In the genomic region with DNA sequence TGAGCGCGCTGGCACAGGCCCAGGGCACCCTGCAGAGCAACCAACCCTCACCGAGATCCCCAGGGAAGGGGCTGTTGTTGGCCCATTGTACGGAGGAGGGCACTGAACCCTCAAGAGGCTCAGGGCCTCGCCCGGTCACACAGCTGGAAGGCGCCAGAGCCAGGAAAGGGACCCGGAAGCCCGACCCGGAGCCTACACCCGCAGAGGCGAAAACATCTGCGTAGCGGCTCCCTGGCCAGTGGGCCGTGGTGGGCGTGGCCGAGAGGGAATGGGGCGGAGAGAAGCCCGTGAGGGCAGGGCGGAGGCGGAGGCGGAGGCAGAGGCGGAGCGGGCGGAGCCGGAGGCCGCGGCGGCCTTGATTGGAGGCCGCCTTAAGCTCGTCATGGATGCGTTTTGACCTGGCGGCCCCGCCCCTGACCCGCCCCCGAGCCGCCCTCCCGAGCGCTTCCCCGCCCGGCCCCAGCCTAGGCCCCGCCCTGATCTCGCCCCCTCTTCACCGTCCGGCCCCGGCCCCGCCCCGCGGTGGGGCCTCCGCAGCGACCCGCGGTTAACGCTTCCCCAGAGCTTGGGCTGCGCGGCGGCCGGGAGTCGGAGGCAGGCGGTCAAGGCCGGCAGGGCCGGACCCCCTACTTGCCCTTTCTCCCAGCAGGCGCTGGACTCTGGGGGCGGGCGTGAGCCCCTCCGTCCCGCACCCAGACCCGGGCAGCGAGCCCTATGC, we compare ENCODE assay signal across 1 cellular context.
TF ChIP-seq lines count a peak whose summit lies in the region.

No MANE protein-coding gene starts in this region.

TF ChIP-seq in K562, 482 proteins besides CTCF, POLR2A, EP300 and RAD21 (continued from another document and continues in another):
- TF ChIP-seq ZBTB8A (IDR thresholded peaks at IDR 0.05; ENCODE audit: partially characterized antibody) (no peak), ZNF431 (CRISPR knock-in tag; IDR thresholded peaks at IDR 0.05) (no peak), XRCC4 (IDR thresholded peaks at IDR 0.05; ENCODE audit: extremely low read depth, insufficient read depth, insufficient read length) (no peak), ADNP (tag; IDR thresholded peaks at IDR 0.05) (no peak), ZNF583 (CRISPR knock-in tag; IDR thresholded peaks at IDR 0.05) (no peak; the same call in 1 of the 2 replicates), SRSF9 (IDR thresholded peaks at IDR 0.05; ENCODE audit: borderline replicate concordance, low read depth, low read length) (no peak), CREM (IDR thresholded peaks at IDR 0.05; ENCODE audit: low read depth) (peak; percentile 71), ZNF436 (CRISPR knock-in tag; IDR thresholded peaks at IDR 0.05) (no peak), KDM1A (IDR thresholded peaks at IDR 0.05) (no peak), CHCHD3 (CRISPR knock-in tag; IDR thresholded peaks at IDR 0.05) (0 out of 2 replicates have a peak, but pooled peaks have one; percentile 76), NFIC (IDR thresholded peaks at IDR 0.05) (peak; percentile 57), ZNF77 (CRISPR knock-in tag; IDR thresholded peaks at IDR 0.05) (no peak), NFE2 (IDR thresholded peaks at IDR 0.05; ENCODE audit: low read depth) (no peak), ZNF584 (CRISPR knock-in tag; IDR thresholded peaks at IDR 0.05; ENCODE audit: low read depth) (no peak), RFX1 (IDR thresholded peaks at IDR 0.05) (no peak), SIN3A (IDR thresholded peaks at IDR 0.05; ENCODE audit: borderline replicate concordance in 2 of 2, control insufficient read depth in 1 of 2, low read depth in 2 of 2, low read length in 2 of 2) (peak in 1 of 2 experiments; percentile 22; a peak in 1 of 4 replicates), YBX1 (IDR thresholded peaks at IDR 0.05) (no peak), HNRNPUL1 (IDR thresholded peaks at IDR 0.05; ENCODE audit: low read length) (no peak), FOSL1 (tag; conservative IDR thresholded peaks at IDR 0.05) (no peak), ZNF507 (tag; conservative IDR thresholded peaks at IDR 0.05) (no peak), ZFPM2 (CRISPR knock-in tag; IDR thresholded peaks at IDR 0.05) (no peak), CXXC5 (CRISPR knock-in tag; IDR thresholded peaks at IDR 0.05) (peak; percentile 72), HSF4 (CRISPR knock-in tag; IDR thresholded peaks at IDR 0.05; ENCODE audit: borderline replicate concordance) (no peak), ZNF12 (CRISPR knock-in tag; IDR thresholded peaks at IDR 0.05) (no peak), ZNF668 (CRISPR knock-in tag; IDR thresholded peaks at IDR 0.05) (no peak), MAFG (tag; conservative IDR thresholded peaks at IDR 0.05) (no peak), CBFA2T2 (conservative IDR thresholded peaks at IDR 0.05) (no peak), ZNF75A (CRISPR knock-in tag; IDR thresholded peaks at IDR 0.05) (no peak), DMBX1 (CRISPR knock-in tag; IDR thresholded peaks at IDR 0.05; ENCODE audit: borderline replicate concordance) (0 out of 2 replicates have a peak, but pooled peaks have one; percentile 56), SNRNP70 (optimal IDR thresholded peaks at IDR 0.05; ENCODE audit: low read depth, low read length) (no peak), SUPT5H (IDR thresholded peaks at IDR 0.05) (peak; percentile 92), SMARCB1 (IDR thresholded peaks at IDR 0.05; ENCODE audit: insufficient read length, low read depth) (no peak), PHF8 (IDR thresholded peaks at IDR 0.05; ENCODE audit: borderline replicate concordance, low read length) (peak; percentile 77), SAFB2 (IDR thresholded peaks at IDR 0.05; ENCODE audit: borderline replicate concordance, low read depth, low read length, severe bottlenecking) (no peak), NR2C2 (CRISPR knock-in tag; IDR thresholded peaks at IDR 0.05) (no peak), NR2C2 (tag; IDR thresholded peaks at IDR 0.05) (peak; percentile 37; the same call in 1 of the 2 replicates), SP2 (IDR thresholded peaks at IDR 0.05; ENCODE audit: extremely low read depth, low read depth, low read length, poor library complexity, severe bottlenecking) (peak; percentile 21)
- TF ChIP-seq, protein P1, sequence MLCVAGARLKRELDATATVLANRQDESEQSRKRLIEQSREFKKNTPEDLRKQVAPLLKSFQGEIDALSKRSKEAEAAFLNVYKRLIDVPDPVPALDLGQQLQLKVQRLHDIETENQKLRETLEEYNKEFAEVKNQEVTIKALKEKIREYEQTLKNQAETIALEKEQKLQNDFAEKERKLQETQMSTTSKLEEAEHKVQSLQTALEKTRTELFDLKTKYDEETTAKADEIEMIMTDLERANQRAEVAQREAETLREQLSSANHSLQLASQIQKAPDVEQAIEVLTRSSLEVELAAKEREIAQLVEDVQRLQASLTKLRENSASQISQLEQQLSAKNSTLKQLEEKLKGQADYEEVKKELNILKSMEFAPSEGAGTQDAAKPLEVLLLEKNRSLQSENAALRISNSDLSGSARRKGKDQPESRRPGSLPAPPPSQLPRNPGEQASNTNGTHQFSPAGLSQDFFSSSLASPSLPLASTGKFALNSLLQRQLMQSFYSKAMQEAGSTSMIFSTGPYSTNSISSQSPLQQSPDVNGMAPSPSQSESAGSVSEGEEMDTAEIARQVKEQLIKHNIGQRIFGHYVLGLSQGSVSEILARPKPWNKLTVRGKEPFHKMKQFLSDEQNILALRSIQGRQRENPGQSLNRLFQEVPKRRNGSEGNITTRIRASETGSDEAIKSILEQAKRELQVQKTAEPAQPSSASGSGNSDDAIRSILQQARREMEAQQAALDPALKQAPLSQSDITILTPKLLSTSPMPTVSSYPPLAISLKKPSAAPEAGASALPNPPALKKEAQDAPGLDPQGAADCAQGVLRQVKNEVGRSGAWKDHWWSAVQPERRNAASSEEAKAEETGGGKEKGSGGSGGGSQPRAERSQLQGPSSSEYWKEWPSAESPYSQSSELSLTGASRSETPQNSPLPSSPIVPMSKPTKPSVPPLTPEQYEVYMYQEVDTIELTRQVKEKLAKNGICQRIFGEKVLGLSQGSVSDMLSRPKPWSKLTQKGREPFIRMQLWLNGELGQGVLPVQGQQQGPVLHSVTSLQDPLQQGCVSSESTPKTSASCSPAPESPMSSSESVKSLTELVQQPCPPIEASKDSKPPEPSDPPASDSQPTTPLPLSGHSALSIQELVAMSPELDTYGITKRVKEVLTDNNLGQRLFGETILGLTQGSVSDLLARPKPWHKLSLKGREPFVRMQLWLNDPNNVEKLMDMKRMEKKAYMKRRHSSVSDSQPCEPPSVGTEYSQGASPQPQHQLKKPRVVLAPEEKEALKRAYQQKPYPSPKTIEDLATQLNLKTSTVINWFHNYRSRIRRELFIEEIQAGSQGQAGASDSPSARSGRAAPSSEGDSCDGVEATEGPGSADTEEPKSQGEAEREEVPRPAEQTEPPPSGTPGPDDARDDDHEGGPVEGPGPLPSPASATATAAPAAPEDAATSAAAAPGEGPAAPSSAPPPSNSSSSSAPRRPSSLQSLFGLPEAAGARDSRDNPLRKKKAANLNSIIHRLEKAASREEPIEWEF (CRISPR knock-in tag; IDR thresholded peaks at IDR 0.05), result no peak
- TF ChIP-seq, protein P2, sequence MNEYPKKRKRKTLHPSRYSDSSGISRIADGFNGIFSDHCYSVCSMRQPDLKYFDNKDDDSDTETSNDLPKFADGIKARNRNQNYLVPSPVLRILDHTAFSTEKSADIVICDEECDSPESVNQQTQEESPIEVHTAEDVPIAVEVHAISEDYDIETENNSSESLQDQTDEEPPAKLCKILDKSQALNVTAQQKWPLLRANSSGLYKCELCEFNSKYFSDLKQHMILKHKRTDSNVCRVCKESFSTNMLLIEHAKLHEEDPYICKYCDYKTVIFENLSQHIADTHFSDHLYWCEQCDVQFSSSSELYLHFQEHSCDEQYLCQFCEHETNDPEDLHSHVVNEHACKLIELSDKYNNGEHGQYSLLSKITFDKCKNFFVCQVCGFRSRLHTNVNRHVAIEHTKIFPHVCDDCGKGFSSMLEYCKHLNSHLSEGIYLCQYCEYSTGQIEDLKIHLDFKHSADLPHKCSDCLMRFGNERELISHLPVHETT (CRISPR knock-in tag; conservative IDR thresholded peaks at IDR 0.05 in 1 of 2, IDR thresholded peaks at IDR 0.05 in 1 of 2), result 0 out of 4 replicates have a peak, but pooled peaks of 1 of the 2 experiments have one; percentile 13
- TF ChIP-seq, protein P3, sequence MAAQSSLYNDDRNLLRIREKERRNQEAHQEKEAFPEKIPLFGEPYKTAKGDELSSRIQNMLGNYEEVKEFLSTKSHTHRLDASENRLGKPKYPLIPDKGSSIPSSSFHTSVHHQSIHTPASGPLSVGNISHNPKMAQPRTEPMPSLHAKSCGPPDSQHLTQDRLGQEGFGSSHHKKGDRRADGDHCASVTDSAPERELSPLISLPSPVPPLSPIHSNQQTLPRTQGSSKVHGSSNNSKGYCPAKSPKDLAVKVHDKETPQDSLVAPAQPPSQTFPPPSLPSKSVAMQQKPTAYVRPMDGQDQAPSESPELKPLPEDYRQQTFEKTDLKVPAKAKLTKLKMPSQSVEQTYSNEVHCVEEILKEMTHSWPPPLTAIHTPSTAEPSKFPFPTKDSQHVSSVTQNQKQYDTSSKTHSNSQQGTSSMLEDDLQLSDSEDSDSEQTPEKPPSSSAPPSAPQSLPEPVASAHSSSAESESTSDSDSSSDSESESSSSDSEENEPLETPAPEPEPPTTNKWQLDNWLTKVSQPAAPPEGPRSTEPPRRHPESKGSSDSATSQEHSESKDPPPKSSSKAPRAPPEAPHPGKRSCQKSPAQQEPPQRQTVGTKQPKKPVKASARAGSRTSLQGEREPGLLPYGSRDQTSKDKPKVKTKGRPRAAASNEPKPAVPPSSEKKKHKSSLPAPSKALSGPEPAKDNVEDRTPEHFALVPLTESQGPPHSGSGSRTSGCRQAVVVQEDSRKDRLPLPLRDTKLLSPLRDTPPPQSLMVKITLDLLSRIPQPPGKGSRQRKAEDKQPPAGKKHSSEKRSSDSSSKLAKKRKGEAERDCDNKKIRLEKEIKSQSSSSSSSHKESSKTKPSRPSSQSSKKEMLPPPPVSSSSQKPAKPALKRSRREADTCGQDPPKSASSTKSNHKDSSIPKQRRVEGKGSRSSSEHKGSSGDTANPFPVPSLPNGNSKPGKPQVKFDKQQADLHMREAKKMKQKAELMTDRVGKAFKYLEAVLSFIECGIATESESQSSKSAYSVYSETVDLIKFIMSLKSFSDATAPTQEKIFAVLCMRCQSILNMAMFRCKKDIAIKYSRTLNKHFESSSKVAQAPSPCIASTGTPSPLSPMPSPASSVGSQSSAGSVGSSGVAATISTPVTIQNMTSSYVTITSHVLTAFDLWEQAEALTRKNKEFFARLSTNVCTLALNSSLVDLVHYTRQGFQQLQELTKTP (IDR thresholded peaks at IDR 0.05; ENCODE audit: low read depth in 1 of 2, partially characterized antibody in 2 of 2), result no peak
- TF ChIP-seq, protein P4, sequence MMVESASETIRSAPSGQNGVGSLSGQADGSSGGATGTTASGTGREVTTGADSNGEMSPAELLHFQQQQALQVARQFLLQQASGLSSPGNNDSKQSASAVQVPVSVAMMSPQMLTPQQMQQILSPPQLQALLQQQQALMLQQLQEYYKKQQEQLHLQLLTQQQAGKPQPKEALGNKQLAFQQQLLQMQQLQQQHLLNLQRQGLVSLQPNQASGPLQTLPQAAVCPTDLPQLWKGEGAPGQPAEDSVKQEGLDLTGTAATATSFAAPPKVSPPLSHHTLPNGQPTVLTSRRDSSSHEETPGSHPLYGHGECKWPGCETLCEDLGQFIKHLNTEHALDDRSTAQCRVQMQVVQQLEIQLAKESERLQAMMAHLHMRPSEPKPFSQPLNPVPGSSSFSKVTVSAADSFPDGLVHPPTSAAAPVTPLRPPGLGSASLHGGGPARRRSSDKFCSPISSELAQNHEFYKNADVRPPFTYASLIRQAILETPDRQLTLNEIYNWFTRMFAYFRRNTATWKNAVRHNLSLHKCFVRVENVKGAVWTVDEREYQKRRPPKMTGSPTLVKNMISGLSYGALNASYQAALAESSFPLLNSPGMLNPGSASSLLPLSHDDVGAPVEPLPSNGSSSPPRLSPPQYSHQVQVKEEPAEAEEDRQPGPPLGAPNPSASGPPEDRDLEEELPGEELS (CRISPR knock-in tag; IDR thresholded peaks at IDR 0.05; ENCODE audit: borderline replicate concordance), result no peak
- TF ChIP-seq, protein P5, sequence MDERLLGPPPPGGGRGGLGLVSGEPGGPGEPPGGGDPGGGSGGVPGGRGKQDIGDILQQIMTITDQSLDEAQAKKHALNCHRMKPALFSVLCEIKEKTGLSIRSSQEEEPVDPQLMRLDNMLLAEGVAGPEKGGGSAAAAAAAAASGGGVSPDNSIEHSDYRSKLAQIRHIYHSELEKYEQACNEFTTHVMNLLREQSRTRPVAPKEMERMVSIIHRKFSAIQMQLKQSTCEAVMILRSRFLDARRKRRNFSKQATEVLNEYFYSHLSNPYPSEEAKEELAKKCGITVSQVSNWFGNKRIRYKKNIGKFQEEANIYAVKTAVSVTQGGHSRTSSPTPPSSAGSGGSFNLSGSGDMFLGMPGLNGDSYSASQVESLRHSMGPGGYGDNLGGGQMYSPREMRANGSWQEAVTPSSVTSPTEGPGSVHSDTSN (CRISPR knock-in tag; IDR thresholded peaks at IDR 0.05; ENCODE audit: low read depth), result no peak
- TF ChIP-seq, protein P5 (tag; conservative IDR thresholded peaks at IDR 0.05; ENCODE audit: low read depth), result no peak
- TF ChIP-seq, protein P6, sequence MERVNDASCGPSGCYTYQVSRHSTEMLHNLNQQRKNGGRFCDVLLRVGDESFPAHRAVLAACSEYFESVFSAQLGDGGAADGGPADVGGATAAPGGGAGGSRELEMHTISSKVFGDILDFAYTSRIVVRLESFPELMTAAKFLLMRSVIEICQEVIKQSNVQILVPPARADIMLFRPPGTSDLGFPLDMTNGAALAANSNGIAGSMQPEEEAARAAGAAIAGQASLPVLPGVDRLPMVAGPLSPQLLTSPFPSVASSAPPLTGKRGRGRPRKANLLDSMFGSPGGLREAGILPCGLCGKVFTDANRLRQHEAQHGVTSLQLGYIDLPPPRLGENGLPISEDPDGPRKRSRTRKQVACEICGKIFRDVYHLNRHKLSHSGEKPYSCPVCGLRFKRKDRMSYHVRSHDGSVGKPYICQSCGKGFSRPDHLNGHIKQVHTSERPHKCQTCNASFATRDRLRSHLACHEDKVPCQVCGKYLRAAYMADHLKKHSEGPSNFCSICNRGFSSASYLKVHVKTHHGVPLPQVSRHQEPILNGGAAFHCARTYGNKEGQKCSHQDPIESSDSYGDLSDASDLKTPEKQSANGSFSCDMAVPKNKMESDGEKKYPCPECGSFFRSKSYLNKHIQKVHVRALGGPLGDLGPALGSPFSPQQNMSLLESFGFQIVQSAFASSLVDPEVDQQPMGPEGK (CRISPR knock-in tag; IDR thresholded peaks at IDR 0.05; ENCODE audit: borderline replicate concordance), result no peak
- TF ChIP-seq, protein P7, sequence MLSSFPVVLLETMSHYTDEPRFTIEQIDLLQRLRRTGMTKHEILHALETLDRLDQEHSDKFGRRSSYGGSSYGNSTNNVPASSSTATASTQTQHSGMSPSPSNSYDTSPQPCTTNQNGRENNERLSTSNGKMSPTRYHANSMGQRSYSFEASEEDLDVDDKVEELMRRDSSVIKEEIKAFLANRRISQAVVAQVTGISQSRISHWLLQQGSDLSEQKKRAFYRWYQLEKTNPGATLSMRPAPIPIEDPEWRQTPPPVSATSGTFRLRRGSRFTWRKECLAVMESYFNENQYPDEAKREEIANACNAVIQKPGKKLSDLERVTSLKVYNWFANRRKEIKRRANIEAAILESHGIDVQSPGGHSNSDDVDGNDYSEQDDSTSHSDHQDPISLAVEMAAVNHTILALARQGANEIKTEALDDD (IDR thresholded peaks at IDR 0.05), result no peak
